Comparison of ENCODE assay signal across 21 cellular contexts in genomic region chrX:24703185-24703494, GRCh38. TPM values are rescaled to one million over a fixed set of nuclear protein-coding genes. Genes with fewer than 3 reads are reported as not detected.
DNase-seq lines count a peak whose midpoint lies in the region; ATAC-seq, FAIRE-seq and TF ChIP-seq lines count a peak whose summit lies in the region.
"Had no signal": no experiment of that assay in that cellular context is flagged by ENCODE, and none has a peak within 500 bp of the region (broad histone marks: within the 10 kb centered on the region; RNA-seq: fewer than 3 reads in every experiment).

No MANE protein-coding gene starts in this region.

- DNase-seq in activated T-cell treated with anti-CD3 and anti-CD28 coated beads, Interleukin-2, amount 50 U/mL, for 4 hours = no peak
- DNase-seq in activated T-cell treated with anti-CD3 and anti-CD28 coated beads, Interleukin-2, amount 50 U/mL, for 72 hours = no peak
- no peak for DNase-seq in GM18507 (ENCODE audit: extremely low spot score, insufficient read length, low read depth)
- peak; percentile 18 to 23 for DNase-seq in stimulated activated CD4-positive, alpha-beta T cell treated with anti-CD3 and anti-CD28 coated beads, Interleukin-2, amount 100 ng/mL, for 24 hours
- DNase-seq in HK-2 (ENCODE audit: unreplicated experiment) = no peak
- DNase-seq in NOMO-1 treated with DMSO at 0.1 percent for 48 hours (lab: John Stamatoyannopoulos, UW; ENCODE audit: unreplicated experiment) = no peak
- DNase-seq: CD4-positive, CD25-positive, alpha-beta regulatory T cell; EL; GF-D8; H9; HFFc6; KBM-7; NCI-H1105; NCI-H2029 treated with DMSO at 0.1 percent for 48 hours; NCI-H226; NCI-H510A treated with DMSO at 0.1 percent for 48 hours; NCI-H748 treated with DMSO at 0.1 percent for 48 hours had no signal

- no peak for TF ChIP-seq CTCF in OCI-LY3 (IDR thresholded peaks at IDR 0.05; ENCODE audit: low read depth, low read length)

- H3K9ac ChIP-seq in OCI-LY3 (ENCODE audit: low read length) = no peak overlapping the region

- peaks cover 53% of the 10 kb centered on the region for H3K36me3 ChIP-seq in OCI-LY3 (replicated peaks; ENCODE audit: low read depth, low read length)

- no peaks in the 10 kb centered on the region for H3K27me3 ChIP-seq in OCI-LY3 (ENCODE audit: low read depth, low read length)

- H3K4me1 Mint-ChIP-seq in activated T-cell treated with anti-CD3 and anti-CD28 coated beads, Interleukin-2, amount 50 U/mL, for 4 hours (ENCODE audit: low read depth) = peaks cover 11% of the 10 kb centered on the region
- peaks cover 6% of the 10 kb centered on the region for H3K4me1 Mint-ChIP-seq in activated T-cell treated with anti-CD3 and anti-CD28 coated beads, Interleukin-2, amount 50 U/mL, for 72 hours (ENCODE audit: low read depth)
- H3K4me1 Mint-ChIP-seq: H9 had no signal

- no peak overlapping the region for H2AFZ ChIP-seq in OCI-LY3 (ENCODE audit: low read depth, low read length)

- no peaks in the 10 kb centered on the region for H3K9me3 ChIP-seq in OCI-LY3 (ENCODE audit: insufficient read depth, low read length)

- no peak overlapping the region; the same call in 1 of the 2 replicates for H3K4me2 ChIP-seq in OCI-LY3 (ENCODE audit: low read length)

- H3K27me3 Mint-ChIP-seq in activated T-cell treated with anti-CD3 and anti-CD28 coated beads, Interleukin-2, amount 50 U/mL, for 4 hours (ENCODE audit: low read depth) = no peaks in the 10 kb centered on the region
- no peaks in the 10 kb centered on the region for H3K27me3 Mint-ChIP-seq in activated T-cell treated with anti-CD3 and anti-CD28 coated beads, Interleukin-2, amount 50 U/mL, for 72 hours (ENCODE audit: low read depth)
- H3K27me3 Mint-ChIP-seq: CD4-positive, CD25-positive, alpha-beta regulatory T cell had no signal

- H3K4me3 Mint-ChIP-seq in activated T-cell treated with anti-CD3 and anti-CD28 coated beads, Interleukin-2, amount 50 U/mL, for 4 hours = no peak overlapping the region
- H3K4me3 Mint-ChIP-seq in activated T-cell treated with anti-CD3 and anti-CD28 coated beads, Interleukin-2, amount 50 U/mL, for 72 hours = no peak overlapping the region
- H3K4me3 Mint-ChIP-seq: CD4-positive, CD25-positive, alpha-beta regulatory T cell; H9; HFFc6 had no signal

- H4K20me1 ChIP-seq in OCI-LY3 (ENCODE audit: insufficient read depth, low read length) = no peaks in the 10 kb centered on the region; the same call in 1 of the 2 replicates

- ATAC-seq in activated T-cell treated with anti-CD3 and anti-CD28 coated beads, Interleukin-2, amount 50 U/mL, for 4 hours = peak; percentile 51 to 62
- ATAC-seq in activated T-cell treated with anti-CD3 and anti-CD28 coated beads, Interleukin-2, amount 50 U/mL, for 72 hours (replicated peaks in 1 of 2) = no peak
- ATAC-seq: Panc1, SK-N-SH treated with all-trans-retinoic acid at 6 μM for 48 hours had no signal

- H3K27ac ChIP-seq in OCI-LY3 (ENCODE audit: low read length) = peak overlapping the region; percentile 72

- peaks cover 11% of the 10 kb centered on the region for H3K4me1 ChIP-seq in OCI-LY3 (ENCODE audit: low read length)

- H3K9me3 Mint-ChIP-seq in activated T-cell treated with anti-CD3 and anti-CD28 coated beads, Interleukin-2, amount 50 U/mL, for 4 hours = no peaks in the 10 kb centered on the region
- no peaks in the 10 kb centered on the region for H3K9me3 Mint-ChIP-seq in activated T-cell treated with anti-CD3 and anti-CD28 coated beads, Interleukin-2, amount 50 U/mL, for 72 hours
- H3K9me3 Mint-ChIP-seq: CD4-positive, CD25-positive, alpha-beta regulatory T cell; HFFc6 had no signal

- peaks cover 16% of the 10 kb centered on the region for H3K79me2 ChIP-seq in OCI-LY3 (ENCODE audit: low read length)

- FAIRE-seq in GM18507 (lab: Jason Lieb, UNC) = peak; percentile 42

- no peak overlapping the region for H3K4me3 ChIP-seq in OCI-LY3 (ENCODE audit: low read length)

- H3K27ac Mint-ChIP-seq in activated T-cell treated with anti-CD3 and anti-CD28 coated beads, Interleukin-2, amount 50 U/mL, for 72 hours = no peak overlapping the region
- H3K27ac Mint-ChIP-seq: H9, HFFc6 had no signal

- peaks cover 16% of the 10 kb centered on the region for H3K36me3 Mint-ChIP-seq in activated T-cell treated with anti-CD3 and anti-CD28 coated beads, Interleukin-2, amount 50 U/mL, for 4 hours (ENCODE audit: insufficient read depth)
- peaks cover 3 to 11% of the 10 kb centered on the region in 2 donors for H3K36me3 Mint-ChIP-seq in activated T-cell treated with anti-CD3 and anti-CD28 coated beads, Interleukin-2, amount 50 U/mL, for 72 hours (ENCODE audit: insufficient read depth in 2 of 2)
- H3K36me3 Mint-ChIP-seq: CD4-positive, CD25-positive, alpha-beta regulatory T cell had no signal

RNA-seq across cellular contexts. Expression of gene POLA1, which starts 9.4 kb away (rescaled TPM):
- total RNA-seq in activated T-cell treated with anti-CD3 and anti-CD28 coated beads, Interleukin-2, amount 50 U/mL, for 4 hours = 10 to 100 TPM; 28.9 to 32.3 (median 30.3) TPM
- total RNA-seq in activated T-cell treated with anti-CD3 and anti-CD28 coated beads, Interleukin-2, amount 50 U/mL, for 72 hours = 10 to 100 TPM; 26.7 to 29.9 TPM

RNA-seq across cellular contexts. Expression of gene PCYT1B, which starts 56.0 kb away (rescaled TPM):
- total RNA-seq in activated T-cell treated with anti-CD3 and anti-CD28 coated beads, Interleukin-2, amount 50 U/mL, for 4 hours = not detected
- total RNA-seq in activated T-cell treated with anti-CD3 and anti-CD28 coated beads, Interleukin-2, amount 50 U/mL, for 72 hours = under 1 TPM; 0.07 to 0.12 TPM
- total RNA-seq: HFFc6, HT1080 had no signal

Comparison
In these comparisons a context has a peak if more than half of its experiments do, and no peak if none do; other contexts are left out.
1. ATAC-seq: peak in activated T-cell treated with anti-CD3 and anti-CD28 coated beads, Interleukin-2, amount 50 U/mL, for 4 hours (2 of 2); none in activated T-cell treated with anti-CD3 and anti-CD28 coated beads, Interleukin-2, amount 50 U/mL, for 72 hours (0 of 2).
2. DNase-seq: peak in stimulated activated CD4-positive, alpha-beta T cell treated with anti-CD3 and anti-CD28 coated beads, Interleukin-2, amount 100 ng/mL, for 24 hours (2 of 2); none in activated T-cell treated with anti-CD3 and anti-CD28 coated beads, Interleukin-2, amount 50 U/mL, for 4 hours (single experiment), activated T-cell treated with anti-CD3 and anti-CD28 coated beads, Interleukin-2, amount 50 U/mL, for 72 hours (0 of 2), GM18507 (single experiment), HK-2 (single experiment) and NOMO-1 treated with DMSO at 0.1 percent for 48 hours (single experiment).